17 cellular contexts compared by ENCODE assay signal in genomic region chr2:128169933-128170709, GRCh38.
DNase-seq lines count a peak whose midpoint lies in the region; ATAC-seq and TF ChIP-seq lines count a peak whose summit lies in the region.
"Had no signal": no experiment of that assay in that cellular context is flagged by ENCODE, and none has a peak within 500 bp of the region (broad histone marks: within the 10 kb centered on the region; RNA-seq: fewer than 3 reads in every experiment).

No MANE protein-coding gene starts in this region.

- H3K36me3 Mint-ChIP-seq in activated T-cell treated with anti-CD3 and anti-CD28 coated beads, Interleukin-2, amount 50 U/mL, for 72 hours (ENCODE audit: insufficient read depth in 2 of 2): peaks cover 11 to 36% of the 10 kb centered on the region in 2 donors
- H3K36me3 Mint-ChIP-seq in WTC11: peaks cover 60% of the 10 kb centered on the region

- peaks cover 15% of the 10 kb centered on the region for H3K4me1 ChIP-seq in hepatocyte (ENCODE audit: insufficient read depth)
- H3K4me1 ChIP-seq in smooth muscle cell (ENCODE audit: low read depth): no peaks in the 10 kb centered on the region
- H3K4me1 ChIP-seq in gastrocnemius medialis: no peaks in the 10 kb centered on the region
- H3K4me1 ChIP-seq: BLaER1 had no signal

- H3K27me3 ChIP-seq in hepatocyte (no peaks in the 10 kb centered on the region), smooth muscle cell (ENCODE audit: low read depth) (no peaks in the 10 kb centered on the region), gastrocnemius medialis (no peaks in the 10 kb centered on the region)
- H3K27me3 ChIP-seq: BLaER1 had no signal

- TF ChIP-seq POLR2A in gastrocnemius medialis (IDR thresholded peaks at IDR 0.05): no peak

- no peak overlapping the region for H3K9ac ChIP-seq in smooth muscle cell (ENCODE audit: low read depth)
- H3K9ac ChIP-seq: BLaER1, KMS-11 had no signal

- WGBS in hepatocyte (ENCODE audit: low lambda C conversion rate, missing lambda C conversion rate): 65% methylated on average over 4 of the region's 4 CpGs
- WGBS in smooth muscle cell (ENCODE audit: low lambda C conversion rate): 97% methylated on average over 4 of the region's 4 CpGs

- H3K4me2 ChIP-seq in hepatocyte (no peak overlapping the region), smooth muscle cell (peak overlapping the region; percentile 20)
- H3K4me2 ChIP-seq: BLaER1, KMS-11 had no signal

- no peak for ATAC-seq in activated T-cell treated with anti-CD3 and anti-CD28 coated beads, Interleukin-2, amount 50 U/mL, for 72 hours (replicated peaks in 1 of 2)
- ATAC-seq in WTC11 (no peak), HG03571 (IDR thresholded peaks at IDR 0.05; ENCODE audit: unreplicated experiment) (no peak), gastrocnemius medialis (no peak)

- H3K27ac ChIP-seq in hepatocyte (peak overlapping the region; percentile 54), smooth muscle cell (ENCODE audit: low read depth) (no peak overlapping the region), gastrocnemius medialis (no peak overlapping the region)
- H3K27ac ChIP-seq: BLaER1, KMS-11 had no signal

- intact Hi-C loops in gastrocnemius medialis (cut with DNase I; ENCODE audit: low total_unique reads): no loop called here

- H3K36me3 ChIP-seq in hepatocyte (replicated peaks; ENCODE audit: insufficient read depth, low read depth) (no peaks in the 10 kb centered on the region), smooth muscle cell (ENCODE audit: low read depth) (peaks cover 16% of the 10 kb centered on the region), gastrocnemius medialis (peaks cover 0 to 63% of the 10 kb centered on the region in 2 donors)

- in situ Hi-C loops in gastrocnemius medialis (cut with MboI; ENCODE audit: low sequenced_read_pairs in 4 of 4): loop anchor here in 2 of 4 donors (5.0 kb wide), 2 partner anchors 62 to 67 kb away; no protein-coding TSS in a partner anchor

- H3K9me3 ChIP-seq in hepatocyte (ENCODE audit: low read depth) (no peaks in the 10 kb centered on the region), smooth muscle cell (replicated peaks; ENCODE audit: low read depth) (no peaks in the 10 kb centered on the region), gastrocnemius medialis (no peaks in the 10 kb centered on the region)
- H3K9me3 ChIP-seq: BLaER1 had no signal

- no peak overlapping the region for H3K4me3 Mint-ChIP-seq in activated T-cell treated with anti-CD3 and anti-CD28 coated beads, Interleukin-2, amount 50 U/mL, for 72 hours
- no peak overlapping the region for H3K4me3 Mint-ChIP-seq in WTC11

- no peaks in the 10 kb centered on the region for H3K27me3 Mint-ChIP-seq in activated T-cell treated with anti-CD3 and anti-CD28 coated beads, Interleukin-2, amount 50 U/mL, for 72 hours (ENCODE audit: low read depth)
- H3K27me3 Mint-ChIP-seq in WTC11 (ENCODE audit: low read depth): no peaks in the 10 kb centered on the region

- DNase-seq in activated T-cell treated with anti-CD3 and anti-CD28 coated beads, Interleukin-2, amount 50 U/mL, for 72 hours: no peak
- DNase-seq in activated T-cell treated with anti-CD3 and anti-CD28 coated beads, Interleukin-2, amount 50 U/mL, for 48 hours: no peak
- DNase-seq in WTC11 (ENCODE audit: low spot score): no peak
- peak; percentile 43 for DNase-seq in hepatocyte (ENCODE audit: low spot score)
- no peak for DNase-seq in smooth muscle cell (lab: John Stamatoyannopoulos, UW; ENCODE audit: unreplicated experiment)
- DNase-seq in cortex of kidney (lab: John Stamatoyannopoulos, UW): no peak
- DNase-seq in gastrocnemius medialis: no peak
- DNase-seq: DMS153, NCI-H1048, NCI-H146, NCI-H2081, NCI-H774, RPMI8226, SIG-M5 had no signal

- H3K27ac Mint-ChIP-seq in activated T-cell treated with anti-CD3 and anti-CD28 coated beads, Interleukin-2, amount 50 U/mL, for 72 hours: peak overlapping the region; percentile 19
- no peak overlapping the region for H3K27ac Mint-ChIP-seq in WTC11

- H3K79me2 ChIP-seq in hepatocyte (no peaks in the 10 kb centered on the region), smooth muscle cell (ENCODE audit: low read depth) (no peaks in the 10 kb centered on the region)

- H3K4me3 ChIP-seq in hepatocyte (no peak overlapping the region), smooth muscle cell (no peak overlapping the region), gastrocnemius medialis (no peak overlapping the region)
- H3K4me3 ChIP-seq: BLaER1 had no signal

- H4K20me1 ChIP-seq in hepatocyte (ENCODE audit: insufficient read depth, poor library complexity, severe bottlenecking) (no peaks in the 10 kb centered on the region), smooth muscle cell (ENCODE audit: low read depth) (peaks cover 4% of the 10 kb centered on the region)
- H4K20me1 ChIP-seq: BLaER1 had no signal

- CTCF ChIA-PET in WTC11 (lab: Charles Lee): interaction anchor here (0.8 kb wide), 1 partner anchor 9 kb away, joined by 3 read pairs; no protein-coding TSS in a partner anchor

- POLR2A ChIA-PET in WTC11 (lab: Charles Lee): no interaction called here

- H3F3A ChIP-seq in smooth muscle cell (ENCODE audit: low read depth): peaks cover 6% of the 10 kb centered on the region

- no peak overlapping the region for H2AFZ ChIP-seq in hepatocyte
- no peak overlapping the region for H2AFZ ChIP-seq in smooth muscle cell (ENCODE audit: low read depth)

- H3K4me1 Mint-ChIP-seq in activated T-cell treated with anti-CD3 and anti-CD28 coated beads, Interleukin-2, amount 50 U/mL, for 72 hours (ENCODE audit: low read depth): no peaks in the 10 kb centered on the region
- H3K4me1 Mint-ChIP-seq in WTC11: peaks cover 11% of the 10 kb centered on the region

- no peaks in the 10 kb centered on the region for H3K9me3 Mint-ChIP-seq in activated T-cell treated with anti-CD3 and anti-CD28 coated beads, Interleukin-2, amount 50 U/mL, for 72 hours
- H3K9me3 Mint-ChIP-seq in WTC11: no peaks in the 10 kb centered on the region

- H3K9me2 ChIP-seq in hepatocyte (replicated peaks; ENCODE audit: insufficient read depth): no peaks in the 10 kb centered on the region

- TF ChIP-seq CTCF in WTC11 (IDR thresholded peaks at IDR 0.05) (no peak), hepatocyte (IDR thresholded peaks at IDR 0.05; ENCODE audit: poor library complexity) (no peak), smooth muscle cell (IDR thresholded peaks at IDR 0.05; ENCODE audit: borderline replicate concordance, insufficient read depth, poor library complexity, severe bottlenecking) (no peak), gastrocnemius medialis (IDR thresholded peaks at IDR 0.05 in 4 of 5, conservative IDR thresholded peaks at IDR 0.05 in 1 of 5) (no peak)

TF ChIP-seq in WTC11, 78 proteins besides CTCF, POLR2A, EP300 and RAD21:
- TF ChIP-seq PRDM15 (CRISPR knock-in tag; IDR thresholded peaks at IDR 0.05) (no peak), EMX1 (CRISPR knock-in tag; IDR thresholded peaks at IDR 0.05) (no peak), GABPB1 (CRISPR knock-in tag; IDR thresholded peaks at IDR 0.05) (peak; percentile 85)
TF ChIP-seq in WTC11: peak in this region for 1.
